In genomic region chr11:3278922-3279321, GRCh38 we compare ENCODE assay signal across 8 cellular contexts. TPM values are rescaled to one million over a fixed set of nuclear protein-coding genes. Genes with fewer than 3 reads are reported as not detected.
"Had no signal": no experiment of that assay in that cellular context is flagged by ENCODE, and none has a peak within 500 bp of the region (broad histone marks: within the 10 kb centered on the region; RNA-seq: fewer than 3 reads in every experiment).

No MANE protein-coding gene starts in this region.

RNA-seq across cellular contexts. Expression of gene MRGPRE, which starts 46.7 kb away (rescaled TPM):
- total RNA-seq: activated CD4-positive, alpha-beta T cell treated with anti-CD3 and anti-CD28 coated beads, Interleukin-2, amount 10 ng/mL, durations not matched to agents 24 days and 14 days; activated naive CD4-positive, alpha-beta T cell treated with anti-CD3 and anti-CD28 coated beads for 36 hours; activated T-helper 2 cell treated with anti-CD3 and anti-CD28 coated beads, Interferon-gamma antibody, Interleukin-2, Interleukin-4, amounts not matched to agents 10 μg/mL and 5 μg/mL and 100 μg/mL, durations not matched to agents 14 hours and 24 hours and 36 hours; adrenal gland; colonic mucosa; skeletal muscle tissue; T-helper 1 cell treated with Interleukin-12 subunit alpha and Interleukin-12 subunit beta and Interleukin-4 antibody, amounts not matched to agents 30 ng/mL and 1 ng/mL, for 36 hours; vagina had no signal
- polyA plus RNA-seq: adrenal gland had no signal
